1 cellular context compared by ENCODE assay signal in genomic region chr19:44857837-44858236, GRCh38.
TF ChIP-seq lines count a peak whose summit lies in the region.

No MANE protein-coding gene starts in this region.

TF ChIP-seq in HepG2, 621 proteins besides CTCF, POLR2A, EP300 and RAD21 (continued from another document and continues in another):
- TF ChIP-seq, protein P1, sequence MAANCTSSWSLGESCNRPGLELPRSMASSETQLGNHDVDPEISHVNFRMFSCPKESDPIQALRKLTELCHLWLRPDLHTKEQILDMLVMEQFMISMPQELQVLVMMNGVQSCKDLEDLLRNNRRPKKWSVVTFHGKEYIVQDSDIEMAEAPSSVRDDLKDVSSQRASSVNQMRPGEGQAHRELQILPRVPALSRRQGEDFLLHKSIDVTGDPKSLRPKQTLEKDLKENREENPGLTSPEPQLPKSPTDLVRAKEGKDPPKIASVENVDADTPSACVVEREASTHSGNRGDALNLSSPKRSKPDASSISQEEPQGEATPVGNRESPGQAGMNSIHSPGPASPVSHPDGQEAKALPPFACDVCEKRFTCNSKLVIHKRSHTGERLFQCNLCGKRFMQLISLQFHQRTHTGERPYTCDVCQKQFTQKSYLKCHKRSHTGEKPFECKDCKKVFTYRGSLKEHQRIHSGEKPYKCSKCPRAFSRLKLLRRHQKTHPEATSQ (CRISPR knock-in tag; IDR thresholded peaks at IDR 0.05; ENCODE audit: borderline replicate concordance): no peak
- TF ChIP-seq ATF4 (CRISPR knock-in tag; IDR thresholded peaks at IDR 0.05) (no peak), ZNF75D (CRISPR knock-in tag; IDR thresholded peaks at IDR 0.05; ENCODE audit: borderline replicate concordance) (no peak), ZNF256 (CRISPR knock-in tag; conservative IDR thresholded peaks at IDR 0.05) (no peak), ZFAT (CRISPR knock-in tag; conservative IDR thresholded peaks at IDR 0.05) (no peak), RFX1 (IDR thresholded peaks at IDR 0.05) (no peak), ARNT (IDR thresholded peaks at IDR 0.05) (no peak), SOX13 (IDR thresholded peaks at IDR 0.05) (no peak), SOX13 (CRISPR knock-in tag; conservative IDR thresholded peaks at IDR 0.05 in 1 of 2, IDR thresholded peaks at IDR 0.05 in 1 of 2) (peak in 1 of 2 experiments; percentile 81; a peak in 2 of 4 replicates), CREBL2 (CRISPR knock-in tag; IDR thresholded peaks at IDR 0.05; ENCODE audit: borderline replicate concordance) (no peak), HNF4A (CRISPR knock-in tag; IDR thresholded peaks at IDR 0.05) (peak; percentile 24; the same call in 1 of the 2 replicates), ZNF543 (CRISPR knock-in tag; IDR thresholded peaks at IDR 0.05) (no peak), ZFP1 (CRISPR knock-in tag; IDR thresholded peaks at IDR 0.05) (no peak), ZNF563 (CRISPR knock-in tag; IDR thresholded peaks at IDR 0.05) (no peak), ZNF383 (CRISPR knock-in tag; IDR thresholded peaks at IDR 0.05; ENCODE audit: borderline replicate concordance) (no peak), TARDBP (CRISPR knock-in tag; IDR thresholded peaks at IDR 0.05) (0 out of 2 replicates have a peak, but pooled peaks have one; percentile 33), SAP130 (CRISPR knock-in tag; IDR thresholded peaks at IDR 0.05; ENCODE audit: low read depth) (peak; percentile 74), NFATC3 (CRISPR knock-in tag; IDR thresholded peaks at IDR 0.05) (no peak), ZNF432 (CRISPR knock-in tag; IDR thresholded peaks at IDR 0.05; ENCODE audit: borderline replicate concordance) (no peak), PBX3 (CRISPR knock-in tag; IDR thresholded peaks at IDR 0.05; ENCODE audit: borderline replicate concordance) (no peak), NAIF1 (CRISPR knock-in tag; IDR thresholded peaks at IDR 0.05; ENCODE audit: borderline replicate concordance) (no peak), ZNF615 (CRISPR knock-in tag; IDR thresholded peaks at IDR 0.05; ENCODE audit: borderline replicate concordance) (no peak), MEIS1 (CRISPR knock-in tag; IDR thresholded peaks at IDR 0.05; ENCODE audit: borderline replicate concordance) (no peak), ZNF235 (CRISPR knock-in tag; IDR thresholded peaks at IDR 0.05; ENCODE audit: borderline replicate concordance) (no peak), GATAD1 (CRISPR knock-in tag; IDR thresholded peaks at IDR 0.05) (0 out of 2 replicates have a peak, but pooled peaks have one; percentile 16), NFKB2 (CRISPR knock-in tag; IDR thresholded peaks at IDR 0.05; ENCODE audit: borderline replicate concordance) (no peak), PHF21A (CRISPR knock-in tag; IDR thresholded peaks at IDR 0.05) (peak; percentile 56), GZF1 (CRISPR knock-in tag; IDR thresholded peaks at IDR 0.05) (no peak), ONECUT2 (CRISPR knock-in tag; IDR thresholded peaks at IDR 0.05) (peak; percentile 83), ZMYM4 (CRISPR knock-in tag; IDR thresholded peaks at IDR 0.05) (peak; percentile 31; the same call in 1 of the 2 replicates), ZFX (CRISPR knock-in tag; IDR thresholded peaks at IDR 0.05; ENCODE audit: low read depth) (peak; percentile 40; the same call in 1 of the 2 replicates), ARID2 (CRISPR knock-in tag; IDR thresholded peaks at IDR 0.05; ENCODE audit: borderline replicate concordance) (no peak), THYN1 (CRISPR knock-in tag; IDR thresholded peaks at IDR 0.05; ENCODE audit: borderline replicate concordance, low read depth) (no peak), ATM (IDR thresholded peaks at IDR 0.05; ENCODE audit: borderline replicate concordance) (no peak), KDM3A (CRISPR knock-in tag; IDR thresholded peaks at IDR 0.05; ENCODE audit: low read depth) (no peak), JDP2 (CRISPR knock-in tag; IDR thresholded peaks at IDR 0.05; ENCODE audit: borderline replicate concordance) (no peak)
- TF ChIP-seq, protein P2, sequence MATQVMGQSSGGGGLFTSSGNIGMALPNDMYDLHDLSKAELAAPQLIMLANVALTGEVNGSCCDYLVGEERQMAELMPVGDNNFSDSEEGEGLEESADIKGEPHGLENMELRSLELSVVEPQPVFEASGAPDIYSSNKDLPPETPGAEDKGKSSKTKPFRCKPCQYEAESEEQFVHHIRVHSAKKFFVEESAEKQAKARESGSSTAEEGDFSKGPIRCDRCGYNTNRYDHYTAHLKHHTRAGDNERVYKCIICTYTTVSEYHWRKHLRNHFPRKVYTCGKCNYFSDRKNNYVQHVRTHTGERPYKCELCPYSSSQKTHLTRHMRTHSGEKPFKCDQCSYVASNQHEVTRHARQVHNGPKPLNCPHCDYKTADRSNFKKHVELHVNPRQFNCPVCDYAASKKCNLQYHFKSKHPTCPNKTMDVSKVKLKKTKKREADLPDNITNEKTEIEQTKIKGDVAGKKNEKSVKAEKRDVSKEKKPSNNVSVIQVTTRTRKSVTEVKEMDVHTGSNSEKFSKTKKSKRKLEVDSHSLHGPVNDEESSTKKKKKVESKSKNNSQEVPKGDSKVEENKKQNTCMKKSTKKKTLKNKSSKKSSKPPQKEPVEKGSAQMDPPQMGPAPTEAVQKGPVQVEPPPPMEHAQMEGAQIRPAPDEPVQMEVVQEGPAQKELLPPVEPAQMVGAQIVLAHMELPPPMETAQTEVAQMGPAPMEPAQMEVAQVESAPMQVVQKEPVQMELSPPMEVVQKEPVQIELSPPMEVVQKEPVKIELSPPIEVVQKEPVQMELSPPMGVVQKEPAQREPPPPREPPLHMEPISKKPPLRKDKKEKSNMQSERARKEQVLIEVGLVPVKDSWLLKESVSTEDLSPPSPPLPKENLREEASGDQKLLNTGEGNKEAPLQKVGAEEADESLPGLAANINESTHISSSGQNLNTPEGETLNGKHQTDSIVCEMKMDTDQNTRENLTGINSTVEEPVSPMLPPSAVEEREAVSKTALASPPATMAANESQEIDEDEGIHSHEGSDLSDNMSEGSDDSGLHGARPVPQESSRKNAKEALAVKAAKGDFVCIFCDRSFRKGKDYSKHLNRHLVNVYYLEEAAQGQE (IDR thresholded peaks at IDR 0.05; ENCODE audit: borderline replicate concordance in 1 of 2, low read depth in 1 of 2, low read length in 2 of 2): no peak
- TF ChIP-seq, protein P3, sequence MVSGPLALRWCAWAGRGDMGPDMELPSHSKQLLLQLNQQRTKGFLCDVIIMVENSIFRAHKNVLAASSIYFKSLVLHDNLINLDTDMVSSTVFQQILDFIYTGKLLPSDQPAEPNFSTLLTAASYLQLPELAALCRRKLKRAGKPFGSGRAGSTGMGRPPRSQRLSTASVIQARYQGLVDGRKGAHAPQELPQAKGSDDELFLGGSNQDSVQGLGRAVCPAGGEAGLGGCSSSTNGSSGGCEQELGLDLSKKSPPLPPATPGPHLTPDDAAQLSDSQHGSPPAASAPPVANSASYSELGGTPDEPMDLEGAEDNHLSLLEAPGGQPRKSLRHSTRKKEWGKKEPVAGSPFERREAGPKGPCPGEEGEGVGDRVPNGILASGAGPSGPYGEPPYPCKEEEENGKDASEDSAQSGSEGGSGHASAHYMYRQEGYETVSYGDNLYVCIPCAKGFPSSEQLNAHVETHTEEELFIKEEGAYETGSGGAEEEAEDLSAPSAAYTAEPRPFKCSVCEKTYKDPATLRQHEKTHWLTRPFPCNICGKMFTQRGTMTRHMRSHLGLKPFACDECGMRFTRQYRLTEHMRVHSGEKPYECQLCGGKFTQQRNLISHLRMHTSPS (CRISPR knock-in tag; IDR thresholded peaks at IDR 0.05; ENCODE audit: low read depth): no peak
- TF ChIP-seq, protein P4, sequence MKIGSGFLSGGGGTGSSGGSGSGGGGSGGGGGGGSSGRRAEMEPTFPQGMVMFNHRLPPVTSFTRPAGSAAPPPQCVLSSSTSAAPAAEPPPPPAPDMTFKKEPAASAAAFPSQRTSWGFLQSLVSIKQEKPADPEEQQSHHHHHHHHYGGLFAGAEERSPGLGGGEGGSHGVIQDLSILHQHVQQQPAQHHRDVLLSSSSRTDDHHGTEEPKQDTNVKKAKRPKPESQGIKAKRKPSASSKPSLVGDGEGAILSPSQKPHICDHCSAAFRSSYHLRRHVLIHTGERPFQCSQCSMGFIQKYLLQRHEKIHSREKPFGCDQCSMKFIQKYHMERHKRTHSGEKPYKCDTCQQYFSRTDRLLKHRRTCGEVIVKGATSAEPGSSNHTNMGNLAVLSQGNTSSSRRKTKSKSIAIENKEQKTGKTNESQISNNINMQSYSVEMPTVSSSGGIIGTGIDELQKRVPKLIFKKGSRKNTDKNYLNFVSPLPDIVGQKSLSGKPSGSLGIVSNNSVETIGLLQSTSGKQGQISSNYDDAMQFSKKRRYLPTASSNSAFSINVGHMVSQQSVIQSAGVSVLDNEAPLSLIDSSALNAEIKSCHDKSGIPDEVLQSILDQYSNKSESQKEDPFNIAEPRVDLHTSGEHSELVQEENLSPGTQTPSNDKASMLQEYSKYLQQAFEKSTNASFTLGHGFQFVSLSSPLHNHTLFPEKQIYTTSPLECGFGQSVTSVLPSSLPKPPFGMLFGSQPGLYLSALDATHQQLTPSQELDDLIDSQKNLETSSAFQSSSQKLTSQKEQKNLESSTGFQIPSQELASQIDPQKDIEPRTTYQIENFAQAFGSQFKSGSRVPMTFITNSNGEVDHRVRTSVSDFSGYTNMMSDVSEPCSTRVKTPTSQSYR (CRISPR knock-in tag; IDR thresholded peaks at IDR 0.05; ENCODE audit: borderline replicate concordance): no peak; the same call in 1 of the 2 replicates
- TF ChIP-seq, protein P5, sequence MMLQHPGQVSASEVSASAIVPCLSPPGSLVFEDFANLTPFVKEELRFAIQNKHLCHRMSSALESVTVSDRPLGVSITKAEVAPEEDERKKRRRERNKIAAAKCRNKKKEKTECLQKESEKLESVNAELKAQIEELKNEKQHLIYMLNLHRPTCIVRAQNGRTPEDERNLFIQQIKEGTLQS (CRISPR knock-in tag; IDR thresholded peaks at IDR 0.05): no peak
- TF ChIP-seq, protein P6, sequence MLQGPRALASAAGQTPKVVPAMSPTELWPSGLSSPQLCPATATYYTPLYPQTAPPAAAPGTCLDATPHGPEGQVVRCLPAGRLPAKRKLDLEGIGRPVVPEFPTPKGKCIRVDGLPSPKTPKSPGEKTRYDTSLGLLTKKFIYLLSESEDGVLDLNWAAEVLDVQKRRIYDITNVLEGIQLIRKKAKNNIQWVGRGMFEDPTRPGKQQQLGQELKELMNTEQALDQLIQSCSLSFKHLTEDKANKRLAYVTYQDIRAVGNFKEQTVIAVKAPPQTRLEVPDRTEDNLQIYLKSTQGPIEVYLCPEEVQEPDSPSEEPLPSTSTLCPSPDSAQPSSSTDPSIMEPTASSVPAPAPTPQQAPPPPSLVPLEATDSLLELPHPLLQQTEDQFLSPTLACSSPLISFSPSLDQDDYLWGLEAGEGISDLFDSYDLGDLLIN (CRISPR knock-in tag; IDR thresholded peaks at IDR 0.05; ENCODE audit: borderline replicate concordance): no peak
- TF ChIP-seq, protein P7, sequence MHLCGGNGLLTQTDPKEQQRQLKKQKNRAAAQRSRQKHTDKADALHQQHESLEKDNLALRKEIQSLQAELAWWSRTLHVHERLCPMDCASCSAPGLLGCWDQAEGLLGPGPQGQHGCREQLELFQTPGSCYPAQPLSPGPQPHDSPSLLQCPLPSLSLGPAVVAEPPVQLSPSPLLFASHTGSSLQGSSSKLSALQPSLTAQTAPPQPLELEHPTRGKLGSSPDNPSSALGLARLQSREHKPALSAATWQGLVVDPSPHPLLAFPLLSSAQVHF (CRISPR knock-in tag; IDR thresholded peaks at IDR 0.05): no peak
- TF ChIP-seq, protein P8, sequence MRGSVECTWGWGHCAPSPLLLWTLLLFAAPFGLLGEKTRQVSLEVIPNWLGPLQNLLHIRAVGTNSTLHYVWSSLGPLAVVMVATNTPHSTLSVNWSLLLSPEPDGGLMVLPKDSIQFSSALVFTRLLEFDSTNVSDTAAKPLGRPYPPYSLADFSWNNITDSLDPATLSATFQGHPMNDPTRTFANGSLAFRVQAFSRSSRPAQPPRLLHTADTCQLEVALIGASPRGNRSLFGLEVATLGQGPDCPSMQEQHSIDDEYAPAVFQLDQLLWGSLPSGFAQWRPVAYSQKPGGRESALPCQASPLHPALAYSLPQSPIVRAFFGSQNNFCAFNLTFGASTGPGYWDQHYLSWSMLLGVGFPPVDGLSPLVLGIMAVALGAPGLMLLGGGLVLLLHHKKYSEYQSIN (CRISPR knock-in tag; IDR thresholded peaks at IDR 0.05; ENCODE audit: borderline replicate concordance): no peak
- TF ChIP-seq, protein P9, sequence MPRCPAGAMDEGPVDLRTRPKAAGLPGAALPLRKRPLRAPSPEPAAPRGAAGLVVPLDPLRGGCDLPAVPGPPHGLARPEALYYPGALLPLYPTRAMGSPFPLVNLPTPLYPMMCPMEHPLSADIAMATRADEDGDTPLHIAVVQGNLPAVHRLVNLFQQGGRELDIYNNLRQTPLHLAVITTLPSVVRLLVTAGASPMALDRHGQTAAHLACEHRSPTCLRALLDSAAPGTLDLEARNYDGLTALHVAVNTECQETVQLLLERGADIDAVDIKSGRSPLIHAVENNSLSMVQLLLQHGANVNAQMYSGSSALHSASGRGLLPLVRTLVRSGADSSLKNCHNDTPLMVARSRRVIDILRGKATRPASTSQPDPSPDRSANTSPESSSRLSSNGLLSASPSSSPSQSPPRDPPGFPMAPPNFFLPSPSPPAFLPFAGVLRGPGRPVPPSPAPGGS (CRISPR knock-in tag; IDR thresholded peaks at IDR 0.05): no peak
- TF ChIP-seq, protein P10, sequence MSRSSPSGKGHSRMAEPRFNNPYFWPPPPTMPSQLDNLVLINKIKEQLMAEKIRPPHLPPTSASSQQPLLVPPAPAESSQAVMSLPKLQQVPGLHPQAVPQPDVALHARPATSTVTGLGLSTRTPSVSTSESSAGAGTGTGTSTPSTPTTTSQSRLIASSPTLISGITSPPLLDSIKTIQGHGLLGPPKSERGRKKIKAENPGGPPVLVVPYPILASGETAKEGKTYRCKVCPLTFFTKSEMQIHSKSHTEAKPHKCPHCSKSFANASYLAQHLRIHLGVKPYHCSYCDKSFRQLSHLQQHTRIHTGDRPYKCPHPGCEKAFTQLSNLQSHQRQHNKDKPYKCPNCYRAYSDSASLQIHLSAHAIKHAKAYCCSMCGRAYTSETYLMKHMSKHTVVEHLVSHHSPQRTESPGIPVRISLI (CRISPR knock-in tag; IDR thresholded peaks at IDR 0.05; ENCODE audit: borderline replicate concordance): 0 out of 2 replicates have a peak, but pooled peaks have one; percentile 68
